Comparison of ENCODE assay signal across 29 cellular contexts in genomic region chr15:43189296-43189695, GRCh38. TPM values are rescaled to one million over a fixed set of nuclear protein-coding genes. Genes with fewer than 3 reads are reported as not detected.
"Had no signal": no experiment of that assay in that cellular context is flagged by ENCODE, and none has a peak within 500 bp of the region (broad histone marks: within the 10 kb centered on the region; RNA-seq: fewer than 3 reads in every experiment).

No MANE protein-coding gene starts in this region.

- H3K27me3 Mint-ChIP-seq: activated CD8-positive, alpha-beta T cell treated with anti-CD3 and anti-CD28 coated beads for 36 hours; activated naive CD8-positive, alpha-beta T cell treated with anti-CD3 and anti-CD28 coated beads for 36 hours; naive B cell; progenitor cell of endocrine pancreas; stimulated activated naive CD8-positive, alpha-beta T cell treated with anti-CD3 and anti-CD28 coated beads, Interleukin-15, Interleukin-2, amounts not matched to agents 100 ng/mL and 50 ng/mL, for 24 hours had no signal

- H3K27me3 ChIP-seq: body of pancreas, dorsolateral prefrontal cortex, foreskin keratinocyte, neural progenitor cell, right atrium auricular region, transverse colon, uterus had no signal

- H3K27ac ChIP-seq: body of pancreas, dorsolateral prefrontal cortex, epithelial cell of prostate, foreskin keratinocyte, neural progenitor cell, skin epidermis, transverse colon, uterus had no signal

- H3K9me3 Mint-ChIP-seq: activated CD8-positive, alpha-beta T cell treated with anti-CD3 and anti-CD28 coated beads for 36 hours; activated naive CD8-positive, alpha-beta T cell treated with anti-CD3 and anti-CD28 coated beads for 36 hours; activated T-cell treated with anti-CD3 and anti-CD28 coated beads, Interleukin-2, amount 50 U/mL, for 4 hours; naive B cell; neural progenitor cell; stimulated activated naive CD8-positive, alpha-beta T cell treated with anti-CD3 and anti-CD28 coated beads, Interleukin-15, Interleukin-2, amounts not matched to agents 100 ng/mL and 50 ng/mL, for 24 hours; WTC11 had no signal

- DNase-seq: activated CD4-positive, alpha-beta T cell treated with anti-CD3 and anti-CD28 coated beads for 4 hours; activated CD8-positive, alpha-beta T cell treated with anti-CD3 and anti-CD28 coated beads for 36 hours; activated gamma-delta T cell; activated naive CD8-positive, alpha-beta T cell treated with anti-CD3 and anti-CD28 coated beads for 36 hours; activated T-cell treated with anti-CD3 and anti-CD28 coated beads, Interleukin-2, amount 50 U/mL, for 4 hours; body of pancreas; caudate nucleus; dorsolateral prefrontal cortex; foreskin keratinocyte; glutamatergic neuron; kidney; left ventricle myocardium superior; mesenchymal stem cell; mucosa of descending colon; naive B cell; stimulated activated CD4-positive, alpha-beta T cell treated with anti-CD3 and anti-CD28 coated beads, Interleukin-15, amount 100 ng/mL, for 24 hours; stimulated activated CD4-positive, alpha-beta T cell treated with anti-CD3 and anti-CD28 coated beads, Interleukin-2, amount 100 ng/mL, for 48 hours; transverse colon; uterus had no signal

- H3K4me1 ChIP-seq: uterus had no signal

- ATAC-seq: activated CD8-positive, alpha-beta T cell treated with anti-CD3 and anti-CD28 coated beads for 36 hours; activated T-cell treated with anti-CD3 and anti-CD28 coated beads, Interleukin-2, amount 50 U/mL, for 4 hours; body of pancreas; foreskin keratinocyte; mucosa of descending colon; WTC11 had no signal

- H3K36me3 ChIP-seq: uterus had no signal

- H3K4me3 ChIP-seq: body of pancreas, dorsolateral prefrontal cortex, mucosa of descending colon, neural progenitor cell, right atrium auricular region, skin epidermis, transverse colon, uterus had no signal

- H3K27ac Mint-ChIP-seq: activated CD8-positive, alpha-beta T cell treated with anti-CD3 and anti-CD28 coated beads for 36 hours; activated naive CD8-positive, alpha-beta T cell treated with anti-CD3 and anti-CD28 coated beads for 36 hours; neural progenitor cell; progenitor cell of endocrine pancreas; stimulated activated naive CD8-positive, alpha-beta T cell treated with anti-CD3 and anti-CD28 coated beads, Interleukin-15, Interleukin-2, amounts not matched to agents 100 ng/mL and 50 ng/mL, for 24 hours; WTC11 had no signal

- H3K4me3 Mint-ChIP-seq: activated CD8-positive, alpha-beta T cell treated with anti-CD3 and anti-CD28 coated beads for 36 hours; activated naive CD8-positive, alpha-beta T cell treated with anti-CD3 and anti-CD28 coated beads for 36 hours; activated T-cell treated with anti-CD3 and anti-CD28 coated beads, Interleukin-2, amount 50 U/mL, for 4 hours; neural progenitor cell; stimulated activated naive CD8-positive, alpha-beta T cell treated with anti-CD3 and anti-CD28 coated beads, Interleukin-15, Interleukin-2, amounts not matched to agents 100 ng/mL and 50 ng/mL, for 24 hours; WTC11 had no signal

- H3K9me3 ChIP-seq: body of pancreas, mucosa of descending colon, right atrium auricular region, transverse colon, uterus had no signal

RNA-seq across cellular contexts. Expression of gene EPB42, which starts 31.5 kb away (rescaled TPM):
- total RNA-seq: activated CD8-positive, alpha-beta T cell treated with anti-CD3 and anti-CD28 coated beads for 36 hours; activated naive CD8-positive, alpha-beta T cell treated with anti-CD3 and anti-CD28 coated beads for 36 hours; activated T-cell treated with anti-CD3 and anti-CD28 coated beads, Interleukin-2, amount 50 U/mL, for 4 hours; body of pancreas; fibroblast of lung; foreskin keratinocyte; kidney; mucosa of descending colon; osteoblast; progenitor cell of endocrine pancreas; T-helper 2 cell treated with Interferon-gamma antibody and Interleukin-4, amounts not matched to agents 100 ng/mL and 5 ng/mL, for 36 hours; transverse colon; WTC11 had no signal
- polyA plus RNA-seq: fibroblast of lung, foreskin keratinocyte had no signal
